15 cellular contexts compared by ENCODE assay signal in the genomic region with DNA sequence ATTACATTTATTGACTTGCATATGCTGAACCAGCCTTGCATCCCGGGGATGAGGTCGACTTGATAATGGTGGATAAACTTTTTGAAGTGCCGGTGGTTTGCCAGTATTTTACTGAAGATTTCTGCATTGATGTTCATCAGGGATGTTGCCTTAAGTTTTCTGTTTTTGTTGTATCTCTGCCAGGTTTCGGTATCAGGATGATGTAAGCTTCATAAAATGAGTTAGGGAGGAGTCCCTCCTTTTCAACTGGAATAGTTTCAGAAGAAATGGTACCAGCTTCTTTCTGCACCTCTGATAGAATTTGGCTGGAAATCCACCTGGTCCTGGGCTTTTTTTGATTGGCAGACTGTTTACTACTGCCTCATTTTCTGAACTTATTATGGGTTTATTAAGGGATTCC.
DNase-seq lines count a peak whose midpoint lies in the region; ATAC-seq and TF ChIP-seq lines count a peak whose summit lies in the region.
"Had no signal": no experiment of that assay in that cellular context is flagged by ENCODE, and none has a peak within 500 bp of the region (broad histone marks: within the 10 kb centered on the region; RNA-seq: fewer than 3 reads in every experiment).

No MANE protein-coding gene starts in this region.

- ATAC-seq in HG03521 (IDR thresholded peaks at IDR 0.05; ENCODE audit: unreplicated experiment) = no peak
- ATAC-seq: left lobe of liver; natural killer cell treated with Interleukin-12 subunit alpha and Interleukin-12 subunit beta and Interleukin-15 and Interleukin-18, amount 100 ng/mL, for 72 hours had no signal

- no peaks in the 10 kb centered on the region for H3K27me3 ChIP-seq in adipocyte (replicated peaks; ENCODE audit: control insufficient read depth, insufficient read depth, low read length)

- peaks cover 4% of the 10 kb centered on the region for H3K36me3 ChIP-seq in adipocyte (ENCODE audit: control insufficient read depth, insufficient read depth, low read length, severe bottlenecking)

- H3K4me1 ChIP-seq in adipocyte (ENCODE audit: control insufficient read depth, insufficient read depth, low read length) = no peaks in the 10 kb centered on the region

- peaks cover 32% of the 10 kb centered on the region for H3K36me3 Mint-ChIP-seq in HFFc6 (ENCODE audit: low read depth)

- H3K27ac Mint-ChIP-seq in HFFc6 = peak overlapping the region; percentile 18
- H3K27ac Mint-ChIP-seq: CD4-positive, alpha-beta memory T cell; H9; natural killer cell treated with Interleukin-12 subunit alpha and Interleukin-12 subunit beta and Interleukin-15 and Interleukin-18, amount 100 ng/mL, for 72 hours; T-helper 1 cell treated with Interleukin-12 subunit alpha and Interleukin-12 subunit beta and Interleukin-4 antibody, amounts not matched to agents 30 μg/mL and 1 μg/mL, for 36 hours had no signal

- peaks cover 44% of the 10 kb centered on the region for H3K4me1 Mint-ChIP-seq in HFFc6 (ENCODE audit: low read depth)
- H3K4me1 Mint-ChIP-seq: CD4-positive, alpha-beta memory T cell had no signal

- DNase-seq in HFFc6 (peak; percentile 56), adipocyte (ENCODE audit: low read depth) (peak; percentile 65), fibroblast of peridontal ligament (ENCODE audit: extremely low read depth) (peak; percentile 79), smooth muscle cell of the brain vasculature (ENCODE audit: low read depth, low spot score) (peak; percentile 51), NCI-H1092 (lab: John Stamatoyannopoulos, UW) (no peak), nucleus accumbens (lab: John Stamatoyannopoulos, UW) (no peak)
- DNase-seq: activated CD4-positive, alpha-beta T cell treated with anti-CD3 and anti-CD28 coated beads for 1 hour; activated T-cell treated with anti-CD3 and anti-CD28 coated beads, Interleukin-2, amount 50 U/mL, for 1 hour; amniotic stem cell; CD4-positive, alpha-beta memory T cell; H9 had no signal

- no peak overlapping the region for H3K9ac ChIP-seq in adipocyte (ENCODE audit: low read length)

- TF ChIP-seq CTCF in HFFc6 (IDR thresholded peaks at IDR 0.05) = no peak

- peaks cover 8% of the 10 kb centered on the region for H3K9me3 ChIP-seq in adipocyte (ENCODE audit: control insufficient read depth, low read length)

- H3K4me3 ChIP-seq in adipocyte (ENCODE audit: low read length) = no peak overlapping the region

- H3K27me3 Mint-ChIP-seq in HFFc6 (ENCODE audit: insufficient read depth) = no peaks in the 10 kb centered on the region
- H3K27me3 Mint-ChIP-seq: CD4-positive, alpha-beta memory T cell; natural killer cell treated with Interleukin-12 subunit alpha and Interleukin-12 subunit beta and Interleukin-15 and Interleukin-18, amount 100 ng/mL, for 72 hours had no signal

- peaks cover 27% of the 10 kb centered on the region for H3K9me3 Mint-ChIP-seq in HFFc6

- peak overlapping the region; percentile 30 for H3K4me3 Mint-ChIP-seq in HFFc6
- H3K4me3 Mint-ChIP-seq: CD4-positive, alpha-beta memory T cell; H9; natural killer cell treated with Interleukin-12 subunit alpha and Interleukin-12 subunit beta and Interleukin-15 and Interleukin-18, amount 100 ng/mL, for 72 hours; T-helper 1 cell treated with Interleukin-12 subunit alpha and Interleukin-12 subunit beta and Interleukin-4 antibody, amounts not matched to agents 30 μg/mL and 1 μg/mL, for 36 hours had no signal

Comparison
In these comparisons a context has a peak if more than half of its experiments do, and no peak if none do; other contexts are left out.
1. DNase-seq: peak in HFFc6 (single experiment), adipocyte (single experiment), fibroblast of peridontal ligament (single experiment) and smooth muscle cell of the brain vasculature (single experiment); none in NCI-H1092 (single experiment) and nucleus accumbens (0 of 56).